Comparison of ENCODE assay signal across 25 cellular contexts in the genomic region with DNA sequence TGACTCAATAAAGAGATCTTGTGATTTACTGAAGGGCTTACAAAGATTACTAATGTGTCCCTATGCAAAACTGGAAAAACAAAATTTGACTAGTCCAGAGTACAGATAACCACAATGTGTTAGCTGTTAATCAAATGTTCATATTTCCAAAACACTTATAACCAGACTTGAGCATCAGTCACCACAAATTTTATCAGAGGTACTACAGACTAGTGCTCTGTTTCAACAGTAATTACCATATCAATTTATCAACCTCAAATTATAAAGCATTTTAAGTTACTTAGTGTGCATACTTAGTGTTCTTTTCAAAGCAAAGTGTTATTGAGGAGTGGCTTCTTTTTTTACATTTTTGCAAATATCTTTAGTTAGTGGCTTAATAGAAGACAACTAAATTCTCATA.
DNase-seq lines count a peak whose midpoint lies in the region; ATAC-seq and TF ChIP-seq lines count a peak whose summit lies in the region.
"Had no signal": no experiment of that assay in that cellular context is flagged by ENCODE, and none has a peak within 500 bp of the region (broad histone marks: within the 10 kb centered on the region; RNA-seq: fewer than 3 reads in every experiment).

No MANE protein-coding gene starts in this region.

- H3F3A ChIP-seq in OCI-LY1 (ENCODE audit: insufficient read depth, low read length) = no peaks in the 10 kb centered on the region
- no peaks in the 10 kb centered on the region for H3F3A ChIP-seq in SK-N-SH (replicated peaks; ENCODE audit: insufficient read depth)

- no peak for ATAC-seq in GM19035 (IDR thresholded peaks at IDR 0.05; ENCODE audit: unreplicated experiment)
- ATAC-seq: GM12878 had no signal

- H2AFZ ChIP-seq in OCI-LY1 (ENCODE audit: low read length) (peak overlapping the region; percentile 67; the same call in 1 of the 2 replicates), SK-N-SH (ENCODE audit: low read depth) (no peak overlapping the region)

- CTCF ChIA-PET in SK-N-SH (lab: Yijun Ruan, JAX) = no interaction called here

- TF ChIP-seq EP300 in SK-N-SH (IDR thresholded peaks at IDR 0.05; ENCODE audit: borderline replicate concordance in 1 of 2, low read depth in 1 of 2, low read length in 1 of 2) = peak in 1 of 2 experiments; percentile 64; a peak in 2 of 4 replicates

- no peak overlapping the region for H3K9ac ChIP-seq in OCI-LY1 (ENCODE audit: low read length)
- no peak overlapping the region for H3K9ac ChIP-seq in SK-N-SH
- H3K9ac ChIP-seq: BLaER1 had no signal

- no peaks in the 10 kb centered on the region for H3K27me3 ChIP-seq in OCI-LY1 (ENCODE audit: insufficient read depth, low read length)
- H3K27me3 ChIP-seq in SK-N-SH (ENCODE audit: insufficient read depth) = no peaks in the 10 kb centered on the region
- H3K27me3 ChIP-seq in MG63 = no peaks in the 10 kb centered on the region
- H3K27me3 ChIP-seq: BE2C, BLaER1 had no signal

- intact Hi-C loops in head of caudate nucleus (cut with DNase I) = no loop called here

- DNase-seq in LHCN-M2 (ENCODE audit: low read depth) = peak; percentile 58
- peak; percentile 67 to 78 for DNase-seq in NCI-H526 (lab: John Stamatoyannopoulos, UW)
- no peak for DNase-seq in SK-N-SH
- no peak for DNase-seq in head of caudate nucleus
- DNase-seq in MG63 = no peak
- DNase-seq in HUDEP-2 (lab: John Stamatoyannopoulos, UW; ENCODE audit: unreplicated experiment in 76 of 76) = no peak
- DNase-seq: 8988T; ACHN; BE2C; C1 segment of cervical spinal cord; CD4-positive, alpha-beta memory T cell; CD4-positive, CD25-positive, alpha-beta regulatory T cell; CD8-positive, alpha-beta memory T cell; COR-L47; DMS 273 treated with DMSO at 0.1 percent for 48 hours; DMS153; DMS53; DMS79; DND-41; EL; GDM1 had no signal

- H3K79me2 ChIP-seq in OCI-LY1 (ENCODE audit: insufficient read depth, low read length) (no peaks in the 10 kb centered on the region), SK-N-SH (ENCODE audit: insufficient read depth) (no peaks in the 10 kb centered on the region)

- no peaks in the 10 kb centered on the region for H3K9me2 ChIP-seq in OCI-LY1 (ENCODE audit: low read depth, low read length)
- no peaks in the 10 kb centered on the region for H3K9me2 ChIP-seq in SK-N-SH

- H3K4me3 ChIP-seq in OCI-LY1 (ENCODE audit: low read depth, low read length, poor library complexity, severe bottlenecking) = no peak overlapping the region
- no peak overlapping the region for H3K4me3 ChIP-seq in SK-N-SH (ENCODE audit: low read depth in 2 of 2, low read length in 1 of 2)
- H3K4me3 ChIP-seq in MG63 = no peak overlapping the region
- H3K4me3 ChIP-seq: BLaER1, GM12878 had no signal

- H3K4me2 ChIP-seq in OCI-LY1 (ENCODE audit: low read length) (no peak overlapping the region), SK-N-SH (no peak overlapping the region)
- H3K4me2 ChIP-seq: BLaER1 had no signal

- TF ChIP-seq CTCF in OCI-LY1 (IDR thresholded peaks at IDR 0.05; ENCODE audit: low read length) (no peak), SK-N-SH (IDR thresholded peaks at IDR 0.05) (no peak)

- H4K20me1 ChIP-seq in OCI-LY1 (ENCODE audit: insufficient read depth, low read length) = no peaks in the 10 kb centered on the region
- no peaks in the 10 kb centered on the region for H4K20me1 ChIP-seq in SK-N-SH (ENCODE audit: insufficient read depth)
- H4K20me1 ChIP-seq: BLaER1 had no signal

- H3K9me3 ChIP-seq in OCI-LY1 (ENCODE audit: low read length) (no peaks in the 10 kb centered on the region), SK-N-SH (no peaks in the 10 kb centered on the region), MG63 (no peaks in the 10 kb centered on the region)
- H3K9me3 ChIP-seq: BE2C, BLaER1 had no signal

- H3K4me1 ChIP-seq in OCI-LY1 (ENCODE audit: insufficient read depth, low read length, severe bottlenecking) (no peaks in the 10 kb centered on the region), SK-N-SH (ENCODE audit: control insufficient read depth in 1 of 2, insufficient read depth in 2 of 2, low read depth in 1 of 2, low read length in 1 of 2) (peaks cover 0 to 11% of the 10 kb centered on the region in 2 experiments; a peak in 3 of 4 replicates)

- POLR2A ChIA-PET in SK-N-SH (lab: Yijun Ruan, JAX) = no interaction called here

- H3K36me3 ChIP-seq in OCI-LY1 (ENCODE audit: insufficient read depth, low read length) (no peaks in the 10 kb centered on the region), SK-N-SH (replicated peaks in 1 of 2; ENCODE audit: control insufficient read depth in 1 of 2, insufficient read depth in 2 of 2, low read length in 1 of 2) (no peaks in the 10 kb centered on the region), MG63 (no peaks in the 10 kb centered on the region)
- H3K36me3 ChIP-seq: BE2C, BLaER1 had no signal

- H3K27ac ChIP-seq in OCI-LY1 (ENCODE audit: low read depth, low read length, poor library complexity, severe bottlenecking) (no peak overlapping the region), SK-N-SH (ENCODE audit: low read depth in 2 of 2, low read length in 1 of 2) (no peak overlapping the region)
- H3K27ac ChIP-seq: BLaER1 had no signal

- TF ChIP-seq RAD21 in SK-N-SH (IDR thresholded peaks at IDR 0.05; ENCODE audit: low read length) = no peak

TF ChIP-seq in SK-N-SH, 30 proteins besides CTCF, POLR2A, EP300 and RAD21:
- TF ChIP-seq, protein P1, sequence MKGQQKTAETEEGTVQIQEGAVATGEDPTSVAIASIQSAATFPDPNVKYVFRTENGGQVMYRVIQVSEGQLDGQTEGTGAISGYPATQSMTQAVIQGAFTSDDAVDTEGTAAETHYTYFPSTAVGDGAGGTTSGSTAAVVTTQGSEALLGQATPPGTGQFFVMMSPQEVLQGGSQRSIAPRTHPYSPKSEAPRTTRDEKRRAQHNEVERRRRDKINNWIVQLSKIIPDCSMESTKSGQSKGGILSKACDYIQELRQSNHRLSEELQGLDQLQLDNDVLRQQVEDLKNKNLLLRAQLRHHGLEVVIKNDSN (IDR thresholded peaks at IDR 0.05; ENCODE audit: borderline replicate concordance, low read depth) = no peak
- TF ChIP-seq RCOR1 (IDR thresholded peaks at IDR 0.05; ENCODE audit: low read length) = 0 out of 2 replicates have a peak, but pooled peaks have one; percentile 14

Comparison
In these comparisons a context has a peak if more than half of its experiments do, and no peak if none do; other contexts are left out.
1. DNase-seq: peak in LHCN-M2 (single experiment) and NCI-H526 (2 of 2); none in SK-N-SH (single experiment), head of caudate nucleus (0 of 42), MG63 (single experiment) and HUDEP-2 (0 of 76).